In the genomic region with DNA sequence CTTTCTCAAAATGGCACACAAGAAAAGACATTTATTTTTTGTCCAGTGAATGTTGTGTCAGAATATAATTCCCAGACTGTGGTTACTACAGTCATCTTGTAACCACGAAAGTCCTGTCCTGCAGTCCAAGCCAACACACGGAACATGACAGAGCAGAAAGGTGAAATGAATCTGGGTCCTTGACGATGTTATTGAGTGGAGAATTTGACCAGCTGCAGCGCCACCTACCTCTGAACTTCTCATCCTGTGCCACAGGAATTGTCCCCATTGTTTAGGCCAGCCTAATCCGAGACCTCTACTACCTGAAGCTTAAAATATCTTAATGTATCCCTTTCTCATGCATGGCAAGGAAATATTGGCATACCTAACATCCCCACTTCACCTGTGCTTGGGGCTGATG, we compare ENCODE assay signal across 10 cellular contexts.
DNase-seq lines count a peak whose midpoint lies in the region; ATAC-seq, FAIRE-seq and TF ChIP-seq lines count a peak whose summit lies in the region.
"Had no signal": no experiment of that assay in that cellular context is flagged by ENCODE, and none has a peak within 500 bp of the region (broad histone marks: within the 10 kb centered on the region; RNA-seq: fewer than 3 reads in every experiment).

No MANE protein-coding gene starts in this region.

- H3K9me3 ChIP-seq in testis (no peaks in the 10 kb centered on the region), suprapubic skin (no peaks in the 10 kb centered on the region)
- H3K9me3 ChIP-seq: BLaER1 treated with 17β-estradiol and CSF1 and Interleukin-3, amounts not matched to agents 10 nM and 100 nM had no signal

- H3K36me3 ChIP-seq in bronchial epithelial cell (ENCODE audit: control insufficient read depth, insufficient read depth, low read length) = no peaks in the 10 kb centered on the region
- no peaks in the 10 kb centered on the region for H3K36me3 ChIP-seq in testis (ENCODE audit: low read depth, missing control alignments)
- no peaks in the 10 kb centered on the region for H3K36me3 ChIP-seq in suprapubic skin
- H3K36me3 ChIP-seq: BLaER1 treated with 17β-estradiol and CSF1 and Interleukin-3, amounts not matched to agents 10 nM and 100 nM had no signal

- no peak for FAIRE-seq in bronchial epithelial cell (lab: Jason Lieb, UNC)

- TF ChIP-seq POLR2A in testis (IDR thresholded peaks at IDR 0.05) = no peak
- TF ChIP-seq POLR2A in suprapubic skin (IDR thresholded peaks at IDR 0.05) = no peak

- WGBS in testis, 2 donors = 37 to 39% methylated on average over 5 of the region's 5 CpGs
- WGBS in suprapubic skin = 30% methylated on average over 5 of the region's 5 CpGs

- H3K4me1 ChIP-seq in testis = no peaks in the 10 kb centered on the region
- no peaks in the 10 kb centered on the region for H3K4me1 ChIP-seq in suprapubic skin
- H3K4me1 ChIP-seq: BLaER1 treated with 17β-estradiol and CSF1 and Interleukin-3, amounts not matched to agents 10 nM and 100 nM had no signal

- H3K4me3 ChIP-seq in bronchial epithelial cell (ENCODE audit: low read depth, low read length) (no peak overlapping the region), testis (no peak overlapping the region), suprapubic skin (no peak overlapping the region)
- H3K4me3 ChIP-seq: BLaER1 treated with 17β-estradiol and CSF1 and Interleukin-3, amounts not matched to agents 10 nM and 100 nM had no signal

- no peak overlapping the region for H3K27ac ChIP-seq in testis
- H3K27ac ChIP-seq in suprapubic skin = no peak overlapping the region
- H3K27ac ChIP-seq: BLaER1 treated with 17β-estradiol and CSF1 and Interleukin-3, amounts not matched to agents 10 nM and 100 nM had no signal

- peak; percentile 6 for DNase-seq in activated CD4-positive, alpha-beta T cell treated with anti-CD3 and anti-CD28 coated beads for 48 hours
- no peak for DNase-seq in activated CD4-positive, alpha-beta T cell treated with anti-CD3 and anti-CD28 coated beads, Interleukin-2, amount 50 U/mL, for 1 hour
- peak; percentile 6 for DNase-seq in NCI-H2081 treated with DMSO at 0.1 percent for 48 hours (lab: John Stamatoyannopoulos, UW)
- DNase-seq in bronchial epithelial cell (ENCODE audit: low read depth) = peak; percentile 9
- peak; percentile 35 for DNase-seq in testis
- no peak for DNase-seq in hypothalamus (lab: John Stamatoyannopoulos, UW)
- no peak for DNase-seq in suprapubic skin (ENCODE audit: low spot score in 2 of 2)

- no peak for TF ChIP-seq EP300 in suprapubic skin (IDR thresholded peaks at IDR 0.05)

- no peak for ATAC-seq in HG02763 (IDR thresholded peaks at IDR 0.05; ENCODE audit: unreplicated experiment)
- ATAC-seq: activated CD4-positive, CD25-positive, alpha-beta regulatory T cell treated with anti-CD3 and anti-CD28 coated beads, Interleukin-2, amount 50 U/mL, for 24 hours had no signal

- intact Hi-C loops in testis (cut with DNase I; ENCODE audit: low total_unique reads) = no loop called here

- H3K27me3 ChIP-seq in bronchial epithelial cell (ENCODE audit: control insufficient read depth, insufficient read depth, low read length) (no peaks in the 10 kb centered on the region), testis (no peaks in the 10 kb centered on the region), suprapubic skin (no peaks in the 10 kb centered on the region)
- H3K27me3 ChIP-seq: BLaER1 treated with 17β-estradiol and CSF1 and Interleukin-3, amounts not matched to agents 10 nM and 100 nM had no signal

- peak; percentile 34 for TF ChIP-seq CTCF in bronchial epithelial cell (IDR thresholded peaks at IDR 0.05; ENCODE audit: insufficient read depth, low read length, severe bottlenecking)
- TF ChIP-seq CTCF in testis (IDR thresholded peaks at IDR 0.05) = no peak
- TF ChIP-seq CTCF in suprapubic skin (IDR thresholded peaks at IDR 0.05) = no peak

Comparison
In these comparisons a context has a peak if more than half of its experiments do, and no peak if none do; other contexts are left out.
1. DNase-seq: peak in activated CD4-positive, alpha-beta T cell treated with anti-CD3 and anti-CD28 coated beads for 48 hours (single experiment), NCI-H2081 treated with DMSO at 0.1 percent for 48 hours (single experiment), bronchial epithelial cell (single experiment) and testis (single experiment); none in activated CD4-positive, alpha-beta T cell treated with anti-CD3 and anti-CD28 coated beads, Interleukin-2, amount 50 U/mL, for 1 hour (single experiment), hypothalamus (0 of 51) and suprapubic skin (0 of 2).